In the genomic region with DNA sequence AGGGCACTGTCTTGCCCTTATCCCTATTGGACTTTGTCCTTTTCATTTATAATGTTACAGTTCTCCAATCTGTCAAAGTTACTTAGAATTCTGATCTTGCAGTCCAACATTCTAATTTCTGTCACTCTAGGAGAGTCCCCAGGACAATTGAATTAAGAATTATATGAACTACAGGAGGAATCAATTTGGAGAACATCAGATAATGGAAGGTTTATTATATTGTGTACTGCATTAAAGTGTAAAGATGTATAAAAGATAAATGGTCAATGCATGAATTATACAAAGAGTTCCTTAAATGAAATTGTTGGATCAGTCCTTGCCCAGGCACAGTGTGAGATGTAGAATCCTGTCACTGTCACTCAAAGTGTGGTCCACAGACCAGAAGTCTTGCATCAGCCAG, we compare ENCODE assay signal across 13 cellular contexts.
DNase-seq lines count a peak whose midpoint lies in the region; ATAC-seq and TF ChIP-seq lines count a peak whose summit lies in the region.
"Had no signal": no experiment of that assay in that cellular context is flagged by ENCODE, and none has a peak within 500 bp of the region (broad histone marks: within the 10 kb centered on the region; RNA-seq: fewer than 3 reads in every experiment).

No MANE protein-coding gene starts in this region.

- no peak for ATAC-seq in SK-N-SH treated with all-trans-retinoic acid at 6 μM for 48 hours
- ATAC-seq: CD8-positive, alpha-beta T cell had no signal

- DNase-seq in SK-N-DZ (ENCODE audit: low spot score) (peak; percentile 57), kidney glomerular epithelial cell (lab: John Stamatoyannopoulos, UW) (no peak), NCI-H1436 treated with DMSO at 0.1 percent for 48 hours (lab: John Stamatoyannopoulos, UW) (no peak), NCI-H1105 (lab: John Stamatoyannopoulos, UW) (no peak)
- DNase-seq: 8988T; AML-193; Caco-2; Calu3; CD4-positive, alpha-beta T cell; CD8-positive, alpha-beta T cell; DMS79 treated with DMSO at 0.1 percent for 48 hours; GF-D8 had no signal

TF ChIP-seq in SK-N-SH treated with all-trans-retinoic acid at 6 μM for 48 hours, 23 proteins besides CTCF, POLR2A, EP300 and RAD21:
- TF ChIP-seq SNAI2 (CRISPR knock-in tag; IDR thresholded peaks at IDR 0.05) (no peak), ZFP3 (CRISPR knock-in tag; IDR thresholded peaks at IDR 0.05) (no peak), TCF4 (CRISPR knock-in tag; IDR thresholded peaks at IDR 0.05; ENCODE audit: borderline replicate concordance) (peak; percentile 20; the same call in 1 of the 2 replicates)
- TF ChIP-seq, protein P1, sequence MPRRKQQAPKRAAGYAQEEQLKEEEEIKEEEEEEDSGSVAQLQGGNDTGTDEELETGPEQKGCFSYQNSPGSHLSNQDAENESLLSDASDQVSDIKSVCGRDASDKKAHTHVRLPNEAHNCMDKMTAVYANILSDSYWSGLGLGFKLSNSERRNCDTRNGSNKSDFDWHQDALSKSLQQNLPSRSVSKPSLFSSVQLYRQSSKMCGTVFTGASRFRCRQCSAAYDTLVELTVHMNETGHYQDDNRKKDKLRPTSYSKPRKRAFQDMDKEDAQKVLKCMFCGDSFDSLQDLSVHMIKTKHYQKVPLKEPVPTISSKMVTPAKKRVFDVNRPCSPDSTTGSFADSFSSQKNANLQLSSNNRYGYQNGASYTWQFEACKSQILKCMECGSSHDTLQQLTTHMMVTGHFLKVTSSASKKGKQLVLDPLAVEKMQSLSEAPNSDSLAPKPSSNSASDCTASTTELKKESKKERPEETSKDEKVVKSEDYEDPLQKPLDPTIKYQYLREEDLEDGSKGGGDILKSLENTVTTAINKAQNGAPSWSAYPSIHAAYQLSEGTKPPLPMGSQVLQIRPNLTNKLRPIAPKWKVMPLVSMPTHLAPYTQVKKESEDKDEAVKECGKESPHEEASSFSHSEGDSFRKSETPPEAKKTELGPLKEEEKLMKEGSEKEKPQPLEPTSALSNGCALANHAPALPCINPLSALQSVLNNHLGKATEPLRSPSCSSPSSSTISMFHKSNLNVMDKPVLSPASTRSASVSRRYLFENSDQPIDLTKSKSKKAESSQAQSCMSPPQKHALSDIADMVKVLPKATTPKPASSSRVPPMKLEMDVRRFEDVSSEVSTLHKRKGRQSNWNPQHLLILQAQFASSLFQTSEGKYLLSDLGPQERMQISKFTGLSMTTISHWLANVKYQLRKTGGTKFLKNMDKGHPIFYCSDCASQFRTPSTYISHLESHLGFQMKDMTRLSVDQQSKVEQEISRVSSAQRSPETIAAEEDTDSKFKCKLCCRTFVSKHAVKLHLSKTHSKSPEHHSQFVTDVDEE (CRISPR knock-in tag; IDR thresholded peaks at IDR 0.05) = peak; percentile 26; the same call in 1 of the 2 replicates
